ENCODE assay signal across 8 cellular contexts in genomic region chr6:160520043-160520904, GRCh38.
A peak's percentile ranks its signal among the peaks of the same experiment; 100 is the strongest.
DNase-seq lines count a peak whose midpoint lies in the region; FAIRE-seq and TF ChIP-seq lines count a peak whose summit lies in the region.

No MANE protein-coding gene starts in this region.

- no peaks in the 10 kb centered on the region for H3K79me2 ChIP-seq in Karpas-422 (ENCODE audit: low read length)

- H3K4me3 Mint-ChIP-seq in MCF 10A (ENCODE audit: unreplicated experiment), result peak overlapping the region; percentile 93

- no TSS peak for BruUV-seq in MCF 10A (replicated peaks; lab: Mats Ljungman, UMichigan)

- peak overlapping the region; percentile 67 for H3K27ac Mint-ChIP-seq in MCF 10A (ENCODE audit: low read depth, unreplicated experiment)

- no peaks in the 10 kb centered on the region for H4K20me1 ChIP-seq in Karpas-422 (ENCODE audit: insufficient read depth, low read depth, low read length)

- TF ChIP-seq POLR2A in GM12892 (IDR thresholded peaks at IDR 0.05; ENCODE audit: low read depth, low read length), result no peak

- POLR2A ChIA-PET in MCF 10A (lab: Yijun Ruan, JAX), result interaction anchor here (0.6 to 0.9 kb wide), 3 partner anchors 13 to 304 kb away, joined by 3 to 4 read pairs (median 3); no protein-coding TSS in a partner anchor

- H3K9me3 ChIP-seq in small intestine (ENCODE audit: control insufficient read depth, low read depth) (no peaks in the 10 kb centered on the region), Karpas-422 (ENCODE audit: low read length) (no peaks in the 10 kb centered on the region)

- H3K27ac ChIP-seq in VCaP (peak overlapping the region; percentile 62), small intestine (ENCODE audit: low read depth in 1 of 2, low read length in 1 of 2) (peak overlapping the region; percentile 68 to 77), Karpas-422 (ENCODE audit: low read length) (no peak overlapping the region)

- no peaks in the 10 kb centered on the region for H3K9me3 Mint-ChIP-seq in MCF 10A (ENCODE audit: unreplicated experiment)

- H3K4me3 ChIP-seq in HFF-Myc (replicated peaks; ENCODE audit: low read depth, low read length) (peak overlapping the region; percentile 49), small intestine (ENCODE audit: low read depth in 1 of 2, low read length in 2 of 2) (peak overlapping the region; percentile 46 to 72), Karpas-422 (ENCODE audit: low read length) (no peak overlapping the region)

- no peak overlapping the region for H2AFZ ChIP-seq in Karpas-422 (ENCODE audit: low read length)

- FAIRE-seq in GM12892 (lab: Jason Lieb, UNC) (peak; percentile 92), small intestine (lab: Jason Lieb, UNC) (no peak)

- DNase-seq in GM12892 (ENCODE audit: insufficient read length) (peak; percentile 37), HFF-Myc (ENCODE audit: extremely low read depth, low read depth) (no peak), NCI-H1048 (lab: John Stamatoyannopoulos, UW) (peak; percentile 16), MCF 10A (ENCODE audit: unreplicated experiment) (peak; percentile 75), iPS-NIHi11 (ENCODE audit: low spot score) (peak; percentile 85), small intestine (peak; percentile 37), Karpas-422 (no peak)

- H3K4me1 ChIP-seq in small intestine (ENCODE audit: control insufficient read depth in 2 of 2, insufficient read depth in 1 of 2, low read depth in 1 of 2, low read length in 1 of 2) (no peaks in the 10 kb centered on the region), Karpas-422 (ENCODE audit: low read length) (no peaks in the 10 kb centered on the region)

- H3K27me3 Mint-ChIP-seq in MCF 10A (ENCODE audit: insufficient read depth, unreplicated experiment), result no peaks in the 10 kb centered on the region

- H3K9me2 ChIP-seq in Karpas-422 (replicated peaks; ENCODE audit: insufficient read depth, low read length), result no peaks in the 10 kb centered on the region

- H3K27me3 ChIP-seq in small intestine (ENCODE audit: control insufficient read depth in 2 of 2, insufficient read depth in 2 of 2, low read length in 2 of 2) (no peaks in the 10 kb centered on the region), Karpas-422 (ENCODE audit: low read length) (no peaks in the 10 kb centered on the region)

- intact Hi-C loops in MCF 10A (cut with micrococcal nuclease), result loop anchor here (5.0 kb wide), 1 partner anchor 852 kb away; no protein-coding TSS in a partner anchor

- H3K4me2 ChIP-seq in Karpas-422 (ENCODE audit: low read depth, low read length, poor library complexity, severe bottlenecking), result no peak overlapping the region

- CTCF ChIA-PET in MCF 10A (lab: Yijun Ruan, JAX), result interaction anchor here (0.5 to 6.8 kb wide), 40 partner anchors 9 to 1361 kb away, joined by 3 to 93 read pairs (median 4); no protein-coding TSS in a partner anchor

- H3K36me3 ChIP-seq in small intestine (ENCODE audit: control insufficient read depth in 2 of 2, insufficient read depth in 2 of 2, low read length in 2 of 2) (no peaks in the 10 kb centered on the region), Karpas-422 (ENCODE audit: insufficient read depth, low read length) (no peaks in the 10 kb centered on the region)

- H3K9ac ChIP-seq in Karpas-422 (ENCODE audit: low read length), result no peak overlapping the region

- H3K4me1 Mint-ChIP-seq in MCF 10A (ENCODE audit: insufficient read depth, unreplicated experiment), result peaks cover 10% of the 10 kb centered on the region

- no peak for TF ChIP-seq CTCF in HFF-Myc (IDR thresholded peaks at IDR 0.05; ENCODE audit: low read depth, low read length, missing control alignments)
- peak; percentile 46; the same call in 1 of the 2 replicates for TF ChIP-seq CTCF in VCaP (conservative IDR thresholded peaks at IDR 0.05)
- TF ChIP-seq CTCF in MCF 10A (IDR thresholded peaks at IDR 0.05; ENCODE audit: unreplicated experiment), result no peak

- 0 to 1% (median 0%) methylated on average over 50 to 73 of the region's 73 CpGs for WGBS in small intestine, 3 donors

- no peaks in the 10 kb centered on the region for H3K36me3 Mint-ChIP-seq in MCF 10A (ENCODE audit: insufficient read depth, unreplicated experiment)

Comparison
In these comparisons a context has a peak if more than half of its experiments do, and no peak if none do; other contexts are left out.
1. DNase-seq: peak in GM12892 (single experiment), NCI-H1048 (single experiment), MCF 10A (single experiment), iPS-NIHi11 (single experiment) and small intestine (single experiment); none in HFF-Myc (single experiment) and Karpas-422 (single experiment).